In the genomic region with DNA sequence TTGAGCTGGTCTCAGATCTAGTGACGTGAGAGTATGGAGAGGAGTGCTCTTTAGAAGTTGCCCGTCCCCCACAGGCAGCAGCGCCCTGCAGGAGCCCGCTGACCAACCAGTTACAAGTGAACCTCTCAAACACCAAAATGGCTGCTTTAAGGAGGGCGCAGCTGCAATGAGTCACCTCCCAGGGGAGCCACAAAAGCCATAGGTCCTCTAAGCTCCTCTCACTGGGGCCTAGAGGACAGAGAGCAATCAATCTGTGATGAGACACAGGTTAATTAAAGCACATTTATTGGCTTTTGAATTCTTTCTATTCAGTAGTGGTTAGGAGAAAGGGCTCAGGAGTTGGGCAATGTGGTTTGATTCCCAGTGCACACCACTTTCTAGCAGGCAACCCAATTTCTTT, we compare ENCODE assay signal across 9 cellular contexts. TPM values are rescaled to one million over a fixed set of nuclear protein-coding genes. Genes with fewer than 3 reads are reported as not detected.
DNase-seq lines count a peak whose midpoint lies in the region; ATAC-seq and TF ChIP-seq lines count a peak whose summit lies in the region.
"Had no signal": no experiment of that assay in that cellular context is flagged by ENCODE, and none has a peak within 500 bp of the region (broad histone marks: within the 10 kb centered on the region; RNA-seq: fewer than 3 reads in every experiment).

No MANE protein-coding gene starts in this region.

- no peak for TF ChIP-seq CTCF in adrenal gland (IDR thresholded peaks at IDR 0.05)

- H3K4me3 ChIP-seq in adrenal gland, result no peak overlapping the region
- H3K4me3 ChIP-seq: dorsolateral prefrontal cortex had no signal

- DNase-seq in activated CD8-positive, alpha-beta memory T cell treated with anti-CD3 and anti-CD28 coated beads, Interleukin-2, amount 10 ng/mL, durations not matched to agents 7 days and 5 days, result no peak
- DNase-seq in activated CD8-positive, alpha-beta memory T cell treated with anti-CD3 and anti-CD28 coated beads for 24 hours, result no peak
- DNase-seq in SW480 (ENCODE audit: low spot score), result peak; percentile 87
- DNase-seq in adrenal gland, result no peak
- DNase-seq: islet precursor cell had no signal

- peaks cover 17 to 28% of the 10 kb centered on the region in 2 donors for H3K4me1 ChIP-seq in adrenal gland (replicated peaks in 1 of 2)

- peak; percentile 27 for ATAC-seq in activated CD8-positive, alpha-beta memory T cell treated with anti-CD3 and anti-CD28 coated beads, Interleukin-2, amount 10 ng/mL, durations not matched to agents 7 days and 5 days
- no peak for ATAC-seq in stimulated activated memory B cell treated with anti-CD40 and anti-IgM and Interleukin-4, amounts not matched to agents 10 μg/mL and 1 μg/mL and 100 μg/mL, for 72 hours
- no peak for ATAC-seq in GM18909 (IDR thresholded peaks at IDR 0.05; ENCODE audit: poor library complexity, unreplicated experiment)
- ATAC-seq: Right ventricle myocardium inferior had no signal

- H3K9me3 Mint-ChIP-seq in activated CD8-positive, alpha-beta memory T cell treated with anti-CD3 and anti-CD28 coated beads, Interleukin-2, amount 10 ng/mL, durations not matched to agents 7 days and 5 days (ENCODE audit: low read depth), result no peaks in the 10 kb centered on the region
- no peaks in the 10 kb centered on the region for H3K9me3 Mint-ChIP-seq in stimulated activated memory B cell treated with anti-CD40 and anti-IgM and Interleukin-4, amounts not matched to agents 10 μg/mL and 1 μg/mL and 100 μg/mL, for 72 hours

- WGBS in adrenal gland, 4 donors, result 93 to 99% (median 97%) methylated on average over 5 of the region's 5 CpGs

- H3K9me3 ChIP-seq in adrenal gland (replicated peaks in 1 of 3), result no peaks in the 10 kb centered on the region

- no peaks in the 10 kb centered on the region for H3K4me1 Mint-ChIP-seq in activated CD8-positive, alpha-beta memory T cell treated with anti-CD3 and anti-CD28 coated beads, Interleukin-2, amount 10 ng/mL, durations not matched to agents 7 days and 5 days
- peaks cover 7% of the 10 kb centered on the region for H3K4me1 Mint-ChIP-seq in stimulated activated memory B cell treated with anti-CD40 and anti-IgM and Interleukin-4, amounts not matched to agents 10 μg/mL and 1 μg/mL and 100 μg/mL, for 72 hours

- no peak for TF ChIP-seq POLR2A in adrenal gland (IDR thresholded peaks at IDR 0.05)

- H3K27ac ChIP-seq in adrenal gland, result peak overlapping the region in 1 of 5 donors; percentile 15

- no peak overlapping the region for H3K4me3 Mint-ChIP-seq in activated CD8-positive, alpha-beta memory T cell treated with anti-CD3 and anti-CD28 coated beads, Interleukin-2, amount 10 ng/mL, durations not matched to agents 7 days and 5 days
- H3K4me3 Mint-ChIP-seq in stimulated activated memory B cell treated with anti-CD40 and anti-IgM and Interleukin-4, amounts not matched to agents 10 μg/mL and 1 μg/mL and 100 μg/mL, for 72 hours, result no peak overlapping the region

- H3K36me3 Mint-ChIP-seq in activated CD8-positive, alpha-beta memory T cell treated with anti-CD3 and anti-CD28 coated beads, Interleukin-2, amount 10 ng/mL, durations not matched to agents 7 days and 5 days, result peaks cover 10% of the 10 kb centered on the region
- H3K36me3 Mint-ChIP-seq in stimulated activated memory B cell treated with anti-CD40 and anti-IgM and Interleukin-4, amounts not matched to agents 10 μg/mL and 1 μg/mL and 100 μg/mL, for 72 hours, result peaks cover 42% of the 10 kb centered on the region

- H3K27ac Mint-ChIP-seq in activated CD8-positive, alpha-beta memory T cell treated with anti-CD3 and anti-CD28 coated beads, Interleukin-2, amount 10 ng/mL, durations not matched to agents 7 days and 5 days, result no peak overlapping the region
- peak overlapping the region; percentile 8 for H3K27ac Mint-ChIP-seq in stimulated activated memory B cell treated with anti-CD40 and anti-IgM and Interleukin-4, amounts not matched to agents 10 μg/mL and 1 μg/mL and 100 μg/mL, for 72 hours

- CTCF ChIA-PET in activated CD8-positive, alpha-beta memory T cell treated with anti-CD3 and anti-CD28 coated beads, Interleukin-2, amount 10 ng/mL, durations not matched to agents 7 days and 5 days (lab: Charles Lee), result interaction anchor here (1.0 to 1.1 kb wide), 2 partner anchors 10 to 11 kb away, joined by 3 to 4 read pairs; no protein-coding TSS in a partner anchor

- H3K27me3 ChIP-seq in adrenal gland, result no peaks in the 10 kb centered on the region
- H3K27me3 ChIP-seq: dorsolateral prefrontal cortex had no signal

- H3K36me3 ChIP-seq in adrenal gland (replicated peaks in 1 of 2), result peaks cover 0 to 4% of the 10 kb centered on the region in 2 donors

- intact Hi-C loops in adrenal gland (cut with DNase I), result no loop called here

- no peaks in the 10 kb centered on the region for H3K27me3 Mint-ChIP-seq in activated CD8-positive, alpha-beta memory T cell treated with anti-CD3 and anti-CD28 coated beads, Interleukin-2, amount 10 ng/mL, durations not matched to agents 7 days and 5 days
- no peaks in the 10 kb centered on the region for H3K27me3 Mint-ChIP-seq in stimulated activated memory B cell treated with anti-CD40 and anti-IgM and Interleukin-4, amounts not matched to agents 10 μg/mL and 1 μg/mL and 100 μg/mL, for 72 hours

RNA-seq across cellular contexts. Expression of a gene that starts 15.5 kb away (rescaled TPM):
- under 1 TPM; 0.16 to 0.79 TPM for total RNA-seq in activated CD8-positive, alpha-beta memory T cell treated with anti-CD3 and anti-CD28 coated beads, Interleukin-2, amount 10 ng/mL, durations not matched to agents 7 days and 5 days
- total RNA-seq in adrenal gland, result 1 to 10 TPM in 7 of 8 donors, under 1 TPM in 1; 0.18 to 5.1 (median 2.1) TPM
- polyA plus RNA-seq in adrenal gland, result 1 to 10 TPM in 2 of 3 donors, under 1 TPM in 1; 0.33 to 4.7 (median 3.9) TPM

RNA-seq across cellular contexts. Expression of a gene that starts 38.2 kb away (rescaled TPM):
- total RNA-seq in activated CD8-positive, alpha-beta memory T cell treated with anti-CD3 and anti-CD28 coated beads, Interleukin-2, amount 10 ng/mL, durations not matched to agents 7 days and 5 days, result 100 to 1,000 TPM; 150 to 164 TPM
- total RNA-seq in adrenal gland, result 100 to 1,000 TPM in 5 of 8 donors, 10 to 100 TPM in 3; 85.4 to 164 (median 123) TPM
- polyA plus RNA-seq in adrenal gland, result 100 to 1,000 TPM; 110 to 291 (median 137) TPM

RNA-seq across cellular contexts. Expression of a gene that starts 56.1 kb away (rescaled TPM):
- total RNA-seq in activated CD8-positive, alpha-beta memory T cell treated with anti-CD3 and anti-CD28 coated beads, Interleukin-2, amount 10 ng/mL, durations not matched to agents 7 days and 5 days, result 10 to 100 TPM; 18.2 to 22.1 TPM
- 10 to 100 TPM; 35.8 to 92.9 (median 58.6) TPM for total RNA-seq in adrenal gland
- polyA plus RNA-seq in adrenal gland, result 10 to 100 TPM in 2 of 3 donors, 1 to 10 TPM in 1; 8.2 to 80.5 (median 64.5) TPM
